In the genomic region with DNA sequence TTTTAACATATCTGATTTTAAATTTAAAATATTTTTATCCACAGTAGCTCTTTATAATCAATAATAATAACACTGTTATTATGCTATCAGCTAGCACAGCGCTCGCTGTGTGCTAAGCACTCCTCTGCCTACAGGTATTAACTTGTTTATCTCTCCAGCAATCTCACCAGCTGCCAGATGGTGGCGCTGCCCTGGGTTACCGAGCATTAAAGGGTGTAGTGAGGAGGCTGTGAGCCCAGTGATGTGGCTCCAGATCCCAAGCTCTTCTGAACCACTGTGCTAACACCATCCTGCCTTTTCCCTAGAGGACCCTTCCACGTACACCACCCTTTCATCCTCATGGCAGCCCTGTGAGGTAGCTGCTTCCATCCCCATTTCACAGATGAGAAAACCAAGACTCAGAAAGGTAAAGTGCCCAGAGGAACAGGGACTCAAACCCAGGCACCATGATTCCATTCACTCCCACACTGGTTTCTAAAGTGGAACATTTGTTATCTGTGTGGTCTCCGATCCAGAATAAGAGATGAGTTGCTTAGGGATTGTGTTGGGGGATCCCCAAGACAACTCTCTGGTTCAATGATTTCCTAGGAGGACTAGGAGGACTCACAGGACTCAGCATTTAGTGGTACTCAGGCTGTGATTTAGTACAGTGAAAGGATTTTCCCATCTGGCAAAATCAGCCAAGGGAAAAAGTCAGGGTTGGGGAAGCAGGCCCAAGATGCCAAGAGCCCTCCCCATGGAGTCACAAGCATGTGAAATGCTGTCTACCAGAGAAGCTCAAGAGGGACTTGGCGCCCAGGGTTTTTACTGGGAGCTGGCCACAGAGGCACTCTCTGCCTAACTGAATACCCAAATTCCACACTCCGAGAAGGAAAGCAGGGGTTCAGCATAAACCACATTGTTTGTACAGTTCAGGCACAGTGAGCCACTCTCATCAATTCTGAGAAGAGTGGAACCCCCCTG, we compare ENCODE assay signal across 1 cellular context.
TF ChIP-seq lines count a peak whose summit lies in the region.

No MANE protein-coding gene starts in this region.

TF ChIP-seq in IMR-90, 13 proteins besides CTCF, POLR2A, EP300 and RAD21 (continued from another document):
- TF ChIP-seq MAFK (IDR thresholded peaks at IDR 0.05; ENCODE audit: low read depth, low read length) = no peak
- no peak for TF ChIP-seq FOS (IDR thresholded peaks at IDR 0.05; ENCODE audit: low read depth, low read length)
- TF ChIP-seq, protein P1, sequence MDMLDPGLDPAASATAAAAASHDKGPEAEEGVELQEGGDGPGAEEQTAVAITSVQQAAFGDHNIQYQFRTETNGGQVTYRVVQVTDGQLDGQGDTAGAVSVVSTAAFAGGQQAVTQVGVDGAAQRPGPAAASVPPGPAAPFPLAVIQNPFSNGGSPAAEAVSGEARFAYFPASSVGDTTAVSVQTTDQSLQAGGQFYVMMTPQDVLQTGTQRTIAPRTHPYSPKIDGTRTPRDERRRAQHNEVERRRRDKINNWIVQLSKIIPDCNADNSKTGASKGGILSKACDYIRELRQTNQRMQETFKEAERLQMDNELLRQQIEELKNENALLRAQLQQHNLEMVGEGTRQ (IDR thresholded peaks at IDR 0.05; ENCODE audit: low read depth, low read length) = no peak
- TF ChIP-seq, protein P2, sequence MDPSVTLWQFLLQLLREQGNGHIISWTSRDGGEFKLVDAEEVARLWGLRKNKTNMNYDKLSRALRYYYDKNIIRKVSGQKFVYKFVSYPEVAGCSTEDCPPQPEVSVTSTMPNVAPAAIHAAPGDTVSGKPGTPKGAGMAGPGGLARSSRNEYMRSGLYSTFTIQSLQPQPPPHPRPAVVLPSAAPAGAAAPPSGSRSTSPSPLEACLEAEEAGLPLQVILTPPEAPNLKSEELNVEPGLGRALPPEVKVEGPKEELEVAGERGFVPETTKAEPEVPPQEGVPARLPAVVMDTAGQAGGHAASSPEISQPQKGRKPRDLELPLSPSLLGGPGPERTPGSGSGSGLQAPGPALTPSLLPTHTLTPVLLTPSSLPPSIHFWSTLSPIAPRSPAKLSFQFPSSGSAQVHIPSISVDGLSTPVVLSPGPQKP (IDR thresholded peaks at IDR 0.05; ENCODE audit: borderline replicate concordance, low read depth, low read length) = no peak
- TF ChIP-seq CHD1 (IDR thresholded peaks at IDR 0.05; ENCODE audit: low read depth, low read length) = no peak
- TF ChIP-seq NFE2L2 (IDR thresholded peaks at IDR 0.05; ENCODE audit: low read depth, low read length) = no peak
- TF ChIP-seq MAZ (IDR thresholded peaks at IDR 0.05; ENCODE audit: borderline replicate concordance, low read depth, low read length) = no peak
- TF ChIP-seq BHLHE40 (IDR thresholded peaks at IDR 0.05; ENCODE audit: low read depth, low read length) = no peak
